8 cellular contexts compared by ENCODE assay signal in the genomic region with DNA sequence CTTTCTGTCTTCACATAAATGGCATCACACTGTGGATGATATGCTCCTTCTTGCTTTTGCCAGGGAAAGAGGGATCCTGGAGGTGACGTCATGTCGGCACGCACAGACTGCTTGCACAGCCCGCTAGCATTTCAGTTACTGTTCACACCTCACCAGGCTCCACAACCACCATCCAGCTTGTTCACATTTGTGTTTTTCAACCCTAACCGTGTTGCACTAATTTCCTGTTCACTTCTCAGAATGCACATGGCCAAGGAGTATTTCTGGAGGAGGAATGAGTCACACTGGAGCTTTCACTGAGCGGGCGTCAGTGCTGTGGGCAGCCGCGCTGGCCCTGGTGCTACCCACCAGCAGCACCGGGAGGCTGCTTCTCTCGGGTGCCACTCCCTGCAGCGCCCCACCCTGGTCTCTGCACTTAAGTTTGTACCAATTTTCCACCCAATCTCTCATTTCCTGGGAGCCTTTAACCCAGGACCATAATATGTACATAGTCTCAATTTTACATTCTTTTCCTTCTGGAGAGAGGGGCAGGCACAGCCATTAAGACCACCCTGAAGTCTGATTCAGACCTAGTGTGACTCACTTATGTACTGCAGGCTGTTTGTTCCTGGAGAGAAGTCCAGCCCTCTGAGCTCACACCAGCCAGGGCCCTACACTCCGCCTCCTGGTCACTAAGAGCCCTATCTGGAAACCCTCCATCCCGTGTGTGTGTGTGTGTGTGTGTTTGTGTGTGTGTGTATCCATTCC.
A peak's percentile ranks its signal among the peaks of the same experiment; 100 is the strongest.
DNase-seq lines count a peak whose midpoint lies in the region; ATAC-seq and TF ChIP-seq lines count a peak whose summit lies in the region.

No MANE protein-coding gene starts in this region.

- no peak overlapping the region for H3K4me3 ChIP-seq in astrocyte of the spinal cord (ENCODE audit: low read depth, low read length)
- H3K4me3 ChIP-seq in liver (ENCODE audit: low read depth in 1 of 3, low read length in 3 of 3): no peak overlapping the region

- peaks cover 3 to 19% (median 10%) of the 10 kb centered on the region in 4 donors for H3K36me3 ChIP-seq in liver (ENCODE audit: control insufficient read depth in 4 of 4, insufficient read depth in 3 of 4, low read depth in 1 of 4, low read length in 3 of 4)

- H3K27ac ChIP-seq in liver (ENCODE audit: low read depth in 1 of 2, low read length in 2 of 2): peak overlapping the region; percentile 69 to 75

- in situ Hi-C loops in astrocyte of the spinal cord (cut with HindIII; ENCODE audit: low sequenced_read_pairs): no loop called here

- H3K27me3 ChIP-seq in liver (ENCODE audit: control insufficient read depth in 4 of 4, insufficient read depth in 4 of 4, low read length in 3 of 4): no peaks in the 10 kb centered on the region

- no peak for TF ChIP-seq RAD21 in liver (IDR thresholded peaks at IDR 0.05)

- ATAC-seq in GM18498 (IDR thresholded peaks at IDR 0.05; ENCODE audit: unreplicated experiment): peak; percentile 29
- ATAC-seq in HG03196 (IDR thresholded peaks at IDR 0.05; ENCODE audit: unreplicated experiment): peak; percentile 25
- ATAC-seq in GM19328 (IDR thresholded peaks at IDR 0.05; ENCODE audit: unreplicated experiment): no peak

- DNase-seq in T-helper 22 cell (ENCODE audit: low read depth) (peak; percentile 59), astrocyte of the spinal cord (ENCODE audit: low read depth, low spot score) (peak; percentile 96), GM19240 (ENCODE audit: insufficient read length, low spot score) (no peak)
- DNase-seq in stimulated activated CD8-positive, alpha-beta memory T cell treated with anti-CD3 and anti-CD28 coated beads, Interleukin-12 subunit alpha, Interleukin-12 subunit beta, amount 100 ng/mL, for 1 hour (ENCODE audit: low read depth): peak; percentile 52

- peaks cover 0 to 8% (median 3%) of the 10 kb centered on the region in 4 donors for H3K4me1 ChIP-seq in liver (ENCODE audit: control insufficient read depth in 4 of 4, insufficient read depth in 4 of 4, low read length in 3 of 4)

- no peaks in the 10 kb centered on the region for H3K9me3 ChIP-seq in liver (ENCODE audit: control insufficient read depth in 4 of 4, low read length in 3 of 4)

- TF ChIP-seq CTCF in astrocyte of the spinal cord (IDR thresholded peaks at IDR 0.05; ENCODE audit: low read depth, low read length) (peak; percentile 7), liver (IDR thresholded peaks at IDR 0.05; ENCODE audit: low read depth, low read length, missing input control) (no peak)

- 72% methylated on average over 14 of the region's 14 CpGs for WGBS in liver

- H3K9ac ChIP-seq in liver (ENCODE audit: low read depth in 1 of 2, low read length in 2 of 2): peak overlapping the region in 1 of 2 donors; percentile 9

TF ChIP-seq in liver, 16 proteins besides CTCF, POLR2A, EP300 and RAD21:
- TF ChIP-seq HNF4G (IDR thresholded peaks at IDR 0.05) (no peak), JUND (IDR thresholded peaks at IDR 0.05) (peak in 1 of 2 donors; percentile 37)
TF ChIP-seq in liver: peak in this region for 1.
